ENCODE assay signal across 1 cellular context in genomic region chr19:3506384-3507340, GRCh38.
TF ChIP-seq lines count a peak whose summit lies in the region.

No MANE protein-coding gene starts in this region.

TF ChIP-seq in HEK293, 187 proteins besides CTCF, POLR2A, EP300 and RAD21 (continued from another document):
- TF ChIP-seq GLIS2 (tag by site-specific recombination; IDR thresholded peaks at IDR 0.05) = peak; percentile 94
- peak; percentile 90 for TF ChIP-seq ZIC2 (tag by site-specific recombination; IDR thresholded peaks at IDR 0.05)
- TF ChIP-seq MZF1 (tag by site-specific recombination; IDR thresholded peaks at IDR 0.05; ENCODE audit: borderline replicate concordance) = no peak
- TF ChIP-seq ZBTB21 (tag by site-specific recombination; IDR thresholded peaks at IDR 0.05) = no peak
- TF ChIP-seq ZNF341 (tag by site-specific recombination; IDR thresholded peaks at IDR 0.05; ENCODE audit: low read depth) = peak; percentile 23; the same call in 1 of the 2 replicates
- peak; percentile 48 for TF ChIP-seq SP3 (tag by site-specific recombination; IDR thresholded peaks at IDR 0.05)
- peak; percentile 33; the same call in 1 of the 2 replicates for TF ChIP-seq ZNF335 (tag by site-specific recombination; conservative IDR thresholded peaks at IDR 0.05)
- no peak for TF ChIP-seq ZNF138 (tag by site-specific recombination; IDR thresholded peaks at IDR 0.05; ENCODE audit: borderline replicate concordance)
- peak; percentile 98 for TF ChIP-seq ZBTB10 (tag by site-specific recombination; IDR thresholded peaks at IDR 0.05)
- TF ChIP-seq ZNF558 (tag by site-specific recombination; IDR thresholded peaks at IDR 0.05) = no peak
- no peak for TF ChIP-seq PRDM1 (tag by site-specific recombination; IDR thresholded peaks at IDR 0.05)
- TF ChIP-seq ZNF2 (tag by site-specific recombination; IDR thresholded peaks at IDR 0.05) = no peak
- TF ChIP-seq ZNF600 (tag by site-specific recombination; IDR thresholded peaks at IDR 0.05) = no peak
- peak; percentile 63; the same call in 1 of the 2 replicates for TF ChIP-seq KLF8 (tag by site-specific recombination; IDR thresholded peaks at IDR 0.05)
- TF ChIP-seq ZBTB7A (tag by site-specific recombination; IDR thresholded peaks at IDR 0.05; ENCODE audit: low read depth) = peak; percentile 62; the same call in 1 of the 2 replicates
- TF ChIP-seq ZNF157 (tag by site-specific recombination; IDR thresholded peaks at IDR 0.05) = no peak
- TF ChIP-seq ZNF561 (tag by site-specific recombination; IDR thresholded peaks at IDR 0.05; ENCODE audit: borderline replicate concordance) = no peak
- TF ChIP-seq SALL2 (tag by site-specific recombination; IDR thresholded peaks at IDR 0.05; ENCODE audit: borderline replicate concordance) = no peak
- TF ChIP-seq, protein P1, sequence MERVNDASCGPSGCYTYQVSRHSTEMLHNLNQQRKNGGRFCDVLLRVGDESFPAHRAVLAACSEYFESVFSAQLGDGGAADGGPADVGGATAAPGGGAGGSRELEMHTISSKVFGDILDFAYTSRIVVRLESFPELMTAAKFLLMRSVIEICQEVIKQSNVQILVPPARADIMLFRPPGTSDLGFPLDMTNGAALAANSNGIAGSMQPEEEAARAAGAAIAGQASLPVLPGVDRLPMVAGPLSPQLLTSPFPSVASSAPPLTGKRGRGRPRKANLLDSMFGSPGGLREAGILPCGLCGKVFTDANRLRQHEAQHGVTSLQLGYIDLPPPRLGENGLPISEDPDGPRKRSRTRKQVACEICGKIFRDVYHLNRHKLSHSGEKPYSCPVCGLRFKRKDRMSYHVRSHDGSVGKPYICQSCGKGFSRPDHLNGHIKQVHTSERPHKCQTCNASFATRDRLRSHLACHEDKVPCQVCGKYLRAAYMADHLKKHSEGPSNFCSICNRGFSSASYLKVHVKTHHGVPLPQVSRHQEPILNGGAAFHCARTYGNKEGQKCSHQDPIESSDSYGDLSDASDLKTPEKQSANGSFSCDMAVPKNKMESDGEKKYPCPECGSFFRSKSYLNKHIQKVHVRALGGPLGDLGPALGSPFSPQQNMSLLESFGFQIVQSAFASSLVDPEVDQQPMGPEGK (tag by site-specific recombination; IDR thresholded peaks at IDR 0.05) = peak; percentile 57
- TF ChIP-seq SP2 (tag by site-specific recombination; IDR thresholded peaks at IDR 0.05) = peak; percentile 66
- no peak for TF ChIP-seq ZNF626 (tag by site-specific recombination; IDR thresholded peaks at IDR 0.05)
- no peak for TF ChIP-seq BCL6B (tag by site-specific recombination; IDR thresholded peaks at IDR 0.05)
- peak; percentile 64; the same call in 1 of the 2 replicates for TF ChIP-seq ZBTB20 (tag by site-specific recombination; IDR thresholded peaks at IDR 0.05)
- no peak for TF ChIP-seq ZNF768 (tag by site-specific recombination; IDR thresholded peaks at IDR 0.05)
- TF ChIP-seq ZNF571 (tag by site-specific recombination; IDR thresholded peaks at IDR 0.05) = no peak
- TF ChIP-seq, protein P2, sequence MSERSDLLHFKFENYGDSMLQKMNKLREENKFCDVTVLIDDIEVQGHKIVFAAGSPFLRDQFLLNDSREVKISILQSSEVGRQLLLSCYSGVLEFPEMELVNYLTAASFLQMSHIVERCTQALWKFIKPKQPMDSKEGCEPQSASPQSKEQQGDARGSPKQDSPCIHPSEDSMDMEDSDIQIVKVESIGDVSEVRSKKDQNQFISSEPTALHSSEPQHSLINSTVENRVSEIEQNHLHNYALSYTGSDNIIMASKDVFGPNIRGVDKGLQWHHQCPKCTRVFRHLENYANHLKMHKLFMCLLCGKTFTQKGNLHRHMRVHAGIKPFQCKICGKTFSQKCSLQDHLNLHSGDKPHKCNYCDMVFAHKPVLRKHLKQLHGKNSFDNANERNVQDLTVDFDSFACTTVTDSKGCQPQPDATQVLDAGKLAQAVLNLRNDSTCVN (tag by site-specific recombination; optimal IDR thresholded peaks at IDR 0.05) = peak; percentile 52
- peak; percentile 45 for TF ChIP-seq ZFHX2 (tag by site-specific recombination; conservative IDR thresholded peaks at IDR 0.05)
- TF ChIP-seq ZNF544 (tag by site-specific recombination; IDR thresholded peaks at IDR 0.05) = no peak
- TF ChIP-seq PRDM2 (tag by site-specific recombination; IDR thresholded peaks at IDR 0.05; ENCODE audit: borderline replicate concordance) = no peak
- no peak for TF ChIP-seq ZNF202 (tag by site-specific recombination; IDR thresholded peaks at IDR 0.05; ENCODE audit: borderline replicate concordance)
- peak; percentile 72 for TF ChIP-seq SCRT2 (tag by site-specific recombination; IDR thresholded peaks at IDR 0.05)
- TF ChIP-seq, protein P3, sequence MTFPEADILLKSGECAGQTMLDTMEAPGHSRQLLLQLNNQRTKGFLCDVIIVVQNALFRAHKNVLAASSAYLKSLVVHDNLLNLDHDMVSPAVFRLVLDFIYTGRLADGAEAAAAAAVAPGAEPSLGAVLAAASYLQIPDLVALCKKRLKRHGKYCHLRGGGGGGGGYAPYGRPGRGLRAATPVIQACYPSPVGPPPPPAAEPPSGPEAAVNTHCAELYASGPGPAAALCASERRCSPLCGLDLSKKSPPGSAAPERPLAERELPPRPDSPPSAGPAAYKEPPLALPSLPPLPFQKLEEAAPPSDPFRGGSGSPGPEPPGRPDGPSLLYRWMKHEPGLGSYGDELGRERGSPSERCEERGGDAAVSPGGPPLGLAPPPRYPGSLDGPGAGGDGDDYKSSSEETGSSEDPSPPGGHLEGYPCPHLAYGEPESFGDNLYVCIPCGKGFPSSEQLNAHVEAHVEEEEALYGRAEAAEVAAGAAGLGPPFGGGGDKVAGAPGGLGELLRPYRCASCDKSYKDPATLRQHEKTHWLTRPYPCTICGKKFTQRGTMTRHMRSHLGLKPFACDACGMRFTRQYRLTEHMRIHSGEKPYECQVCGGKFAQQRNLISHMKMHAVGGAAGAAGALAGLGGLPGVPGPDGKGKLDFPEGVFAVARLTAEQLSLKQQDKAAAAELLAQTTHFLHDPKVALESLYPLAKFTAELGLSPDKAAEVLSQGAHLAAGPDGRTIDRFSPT (tag by site-specific recombination; IDR thresholded peaks at IDR 0.05) = no peak; the same call in 1 of the 2 replicates
- TF ChIP-seq ELK4 (IDR thresholded peaks at IDR 0.05; ENCODE audit: borderline replicate concordance, low read depth, low read length) = no peak
- TF ChIP-seq ZNF280C (tag by site-specific recombination; IDR thresholded peaks at IDR 0.05) = no peak
- TF ChIP-seq BCL11A (tag by site-specific recombination; IDR thresholded peaks at IDR 0.05; ENCODE audit: low read depth) = no peak
- TF ChIP-seq GLIS1 (tag by site-specific recombination; IDR thresholded peaks at IDR 0.05) = peak; percentile 73
- no peak for TF ChIP-seq ZNF175 (tag by site-specific recombination; IDR thresholded peaks at IDR 0.05)
